ENCODE assay signal across 10 cellular contexts in genomic region chr9:136942112-136942880, GRCh38. TPM values are rescaled to one million over a fixed set of nuclear protein-coding genes. Genes with fewer than 3 reads are reported as not detected.
DNase-seq lines count a peak whose midpoint lies in the region; ATAC-seq and TF ChIP-seq lines count a peak whose summit lies in the region.
"Had no signal": no experiment of that assay in that cellular context is flagged by ENCODE, and none has a peak within 500 bp of the region (broad histone marks: within the 10 kb centered on the region; RNA-seq: fewer than 3 reads in every experiment).

No MANE protein-coding gene starts in this region.

- peak; percentile 43 for DNase-seq in Right ventricle myocardium superior
- DNase-seq in heart right ventricle = no peak
- no peak for DNase-seq in memory B cell (ENCODE audit: low spot score in 2 of 2)
- DNase-seq in aorta = peak; percentile 53 to 74
- no peak for DNase-seq in SK-N-DZ (ENCODE audit: low spot score)
- DNase-seq in NCI-H2029 treated with DMSO at 0.1 percent for 48 hours (lab: John Stamatoyannopoulos, UW) = no peak
- DNase-seq: nucleus accumbens had no signal

- H3K27ac Mint-ChIP-seq in activated naive CD8-positive, alpha-beta T cell = no peak overlapping the region
- H3K27ac Mint-ChIP-seq in memory B cell = no peak overlapping the region

- H3K9me3 ChIP-seq in heart right ventricle = no peaks in the 10 kb centered on the region
- no peaks in the 10 kb centered on the region for H3K9me3 ChIP-seq in aorta (ENCODE audit: control insufficient read depth, low read length)

- WGBS in heart right ventricle, 2 donors = 93 to 94% methylated on average over 60 of the region's 60 CpGs
- WGBS in aorta, 2 donors = 93% methylated on average over 57 to 60 of the region's 60 CpGs

- ATAC-seq in Right ventricle myocardium superior (ENCODE audit: poor library complexity) = no peak
- no peak for ATAC-seq in heart right ventricle
- no peak for ATAC-seq in memory B cell (ENCODE audit: low read depth)
- ATAC-seq in aorta (ENCODE audit: low FRiP score) = no peak
- no peak for ATAC-seq in GM21529 (IDR thresholded peaks at IDR 0.05; ENCODE audit: unreplicated experiment)

- intact Hi-C loops in Right ventricle myocardium superior (cut with DNase I) = loop anchor here (5.0 kb wide), 1 partner anchor 95 kb away; the partner anchor contains the start of gene PHPT1
- intact Hi-C loops in heart right ventricle (cut with DNase I) = loop anchor here in 7 of 10 donors (5.0 kb wide), 6 partner anchors 40 to 150 kb away; partner anchors contain the start of genes PHPT1 (in 3 of the 7), TMEM141 (in 2 of the 7), AJM1 (in 1 of the 7) and MAMDC4 (in 1 of the 7)
- intact Hi-C loops in aorta (cut with DNase I) = loop anchor here (5.0 to 10.0 kb wide), 4 partner anchors 57 to 157 kb away; partner anchors contain the start of genes TRAF2 (in 2 of the 2), MAMDC4 (in 1 of the 2) and TMEM141 (in 1 of the 2)

- H3K27me3 ChIP-seq in heart right ventricle (no peaks in the 10 kb centered on the region), aorta (ENCODE audit: control insufficient read depth in 1 of 2, insufficient read depth in 2 of 2, low read length in 1 of 2) (no peaks in the 10 kb centered on the region)

- H3K9me3 Mint-ChIP-seq in activated naive CD8-positive, alpha-beta T cell (ENCODE audit: low read depth) = no peaks in the 10 kb centered on the region
- no peaks in the 10 kb centered on the region for H3K9me3 Mint-ChIP-seq in memory B cell

- peaks cover 13 to 57% (median 28%) of the 10 kb centered on the region in 9 donors for H3K4me1 ChIP-seq in heart right ventricle
- H3K4me1 ChIP-seq in aorta (ENCODE audit: control insufficient read depth in 1 of 2, insufficient read depth in 2 of 2, low read length in 2 of 2) = no peaks in the 10 kb centered on the region

- peak overlapping the region; percentile 74 for H3K4me3 Mint-ChIP-seq in activated naive CD8-positive, alpha-beta T cell
- peak overlapping the region; percentile 53 for H3K4me3 Mint-ChIP-seq in memory B cell

- peaks cover 3% of the 10 kb centered on the region for H3K4me1 Mint-ChIP-seq in activated naive CD8-positive, alpha-beta T cell (ENCODE audit: low read depth)
- peaks cover 2% of the 10 kb centered on the region for H3K4me1 Mint-ChIP-seq in memory B cell

- no peaks in the 10 kb centered on the region for H3K27me3 Mint-ChIP-seq in activated naive CD8-positive, alpha-beta T cell
- no peaks in the 10 kb centered on the region for H3K27me3 Mint-ChIP-seq in memory B cell

- H3K4me3 ChIP-seq in heart right ventricle (peak overlapping the region in 5 of 10 donors; percentile 86 to 99 (median 96)), aorta (ENCODE audit: low read length in 2 of 2) (no peak overlapping the region)

- H3K36me3 Mint-ChIP-seq in activated naive CD8-positive, alpha-beta T cell = no peaks in the 10 kb centered on the region
- peaks cover 14% of the 10 kb centered on the region for H3K36me3 Mint-ChIP-seq in memory B cell

- H3K36me3 ChIP-seq in heart right ventricle (peaks cover 10 to 53% (median 28%) of the 10 kb centered on the region in 9 donors), aorta (ENCODE audit: control insufficient read depth in 1 of 2, insufficient read depth in 2 of 2, low read length in 1 of 2) (peaks cover 0 to 11% of the 10 kb centered on the region in 2 donors)

- no peak for TF ChIP-seq CTCF in heart right ventricle (IDR thresholded peaks at IDR 0.05)

- H3K27ac ChIP-seq in heart right ventricle (peak overlapping the region in 5 of 10 donors; percentile 9 to 98 (median 97)), aorta (ENCODE audit: low read depth in 1 of 2, low read length in 2 of 2) (no peak overlapping the region)

RNA-seq across cellular contexts. Expression of gene FBXW5, which starts 2.2 kb away (rescaled TPM):
- total RNA-seq in Right ventricle myocardium superior = 142 TPM
- total RNA-seq in heart right ventricle = 100 to 1,000 TPM; 118 to 169 (median 138) TPM
- 100 to 1,000 TPM; 177 to 215 TPM for polyA plus RNA-seq in heart right ventricle
- 100 to 1,000 TPM in 1 of 2 donors, 10 to 100 TPM in 1; 92.5 to 107 TPM for total RNA-seq in aorta
- 100 to 1,000 TPM; 111 to 191 TPM for polyA plus RNA-seq in aorta
- polyA plus RNA-seq in SK-N-DZ (2014; cell fraction: cytosol; rRNA removed) = 85.0 and 89.0 TPM in 2 replicates
- polyA plus RNA-seq in SK-N-DZ (2014; cell fraction: nucleus; rRNA removed) = 443 and 578 TPM in 2 replicates

RNA-seq across cellular contexts. Expression of gene C8G, which starts 2.7 kb away (rescaled TPM):
- 1.1 TPM for total RNA-seq in Right ventricle myocardium superior
- total RNA-seq in heart right ventricle = 10 to 100 TPM in 1 of 10 donors, 1 to 10 TPM in 9; 1.2 to 10.0 (median 2.4) TPM
- 1 to 10 TPM; 2.0 to 2.1 TPM for polyA plus RNA-seq in heart right ventricle
- 1 to 10 TPM in 1 of 2 donors, under 1 TPM in 1; 0.90 to 1.1 TPM for total RNA-seq in aorta
- polyA plus RNA-seq in aorta = 1 to 10 TPM; 1.8 to 3.1 TPM
- not detected in 2 replicates for polyA plus RNA-seq in SK-N-DZ (2014; cell fraction: cytosol; rRNA removed)
- 0.79 and 1.6 TPM in 2 replicates for polyA plus RNA-seq in SK-N-DZ (2014; cell fraction: nucleus; rRNA removed)

RNA-seq across cellular contexts. Expression of gene LCN12, which starts 9.8 kb away (rescaled TPM):
- total RNA-seq in Right ventricle myocardium superior (2.1 TPM), heart right ventricle (10 to 100 TPM in 4 of 10 donors, 1 to 10 TPM in 6; 4.1 to 17.9 (median 6.8) TPM), aorta (1 to 10 TPM in 1 of 2 donors, under 1 TPM in 1; 0.71 to 1.6 TPM)
- polyA plus RNA-seq in heart right ventricle (1 to 10 TPM in 1 of 2 donors, under 1 TPM in 1; 0.74 to 8.3 TPM), aorta (1 to 10 TPM in 1 of 2 donors, not detected in 1; 3.3 TPM)
- 0.36 TPM in 1 of 2 replicates, not detected in the other for polyA plus RNA-seq in SK-N-DZ (2014; cell fraction: cytosol; rRNA removed)
- 0.96 and 1.3 TPM in 2 replicates for polyA plus RNA-seq in SK-N-DZ (2014; cell fraction: nucleus; rRNA removed)
- total RNA-seq: M059J had no signal

RNA-seq across cellular contexts. Expression of gene PTGDS, which starts 35.0 kb away (rescaled TPM):
- total RNA-seq in Right ventricle myocardium superior = 6,152 TPM
- total RNA-seq in heart right ventricle = 1,000 to 10,000 TPM; 1,129 to 5,119 (median 4,014) TPM
- 1,000 to 10,000 TPM; 2,970 to 3,711 TPM for polyA plus RNA-seq in heart right ventricle
- 100 to 1,000 TPM; 128 to 145 TPM for total RNA-seq in aorta
- polyA plus RNA-seq in aorta = 10 to 100 TPM; 12.2 to 13.9 TPM
- polyA plus RNA-seq in SK-N-DZ (2014; cell fraction: cytosol; rRNA removed) = not detected in 2 replicates
- not detected in 2 replicates for polyA plus RNA-seq in SK-N-DZ (2014; cell fraction: nucleus; rRNA removed)
- total RNA-seq: M059J had no signal

RNA-seq across cellular contexts. Expression of gene LCNL1, which starts 40.5 kb away (rescaled TPM):
- total RNA-seq in Right ventricle myocardium superior (9.7 TPM), heart right ventricle (10 to 100 TPM in 2 of 10 donors, 1 to 10 TPM in 8; 1.4 to 10.9 (median 6.4) TPM), aorta (1 to 10 TPM in 1 of 2 donors, under 1 TPM in 1; 0.36 to 1.1 TPM)
- polyA plus RNA-seq in heart right ventricle (10 to 100 TPM in 1 of 2 donors, under 1 TPM in 1; 0.10 to 10.3 TPM), aorta (under 1 TPM in 1 of 2 donors, not detected in 1; 0.15 TPM)
- not detected in 2 replicates for polyA plus RNA-seq in SK-N-DZ (2014; cell fraction: cytosol; rRNA removed)
- 0.42 TPM in 1 of 2 replicates, not detected in the other for polyA plus RNA-seq in SK-N-DZ (2014; cell fraction: nucleus; rRNA removed)
- total RNA-seq: M059J had no signal

Comparison
In these comparisons a context has a peak if more than half of its experiments do, and no peak if none do; other contexts are left out.
1. DNase-seq: peak in Right ventricle myocardium superior (single experiment) and aorta (2 of 2); none in heart right ventricle (0 of 2), memory B cell (0 of 2), SK-N-DZ (single experiment) and NCI-H2029 treated with DMSO at 0.1 percent for 48 hours (single experiment).